ENCODE assay signal across 20 cellular contexts in genomic region chr9:72486606-72486955, GRCh38. TPM values are rescaled to one million over a fixed set of nuclear protein-coding genes. Genes with fewer than 3 reads are reported as not detected.
"Had no signal": no experiment of that assay in that cellular context is flagged by ENCODE, and none has a peak within 500 bp of the region (broad histone marks: within the 10 kb centered on the region; RNA-seq: fewer than 3 reads in every experiment).

No MANE protein-coding gene starts in this region.

- H3K27me3 Mint-ChIP-seq: dendritic cell treated with granulocyte-macrophage colony-stimulating factor and Interleukin-4, amounts not matched to agents 40 ng/mL and 50 ng/mL, for 4 days had no signal

- H3K36me3 Mint-ChIP-seq: immature natural killer cell; naive thymus-derived CD4-positive, alpha-beta T cell; stimulated activated effector memory CD8-positive, alpha-beta T cell treated with anti-CD3 and anti-CD28 coated beads, Interleukin-12 subunit alpha, Interleukin-12 subunit beta, amount 100 ng/mL, for 72 hours had no signal

- H3K4me1 ChIP-seq: left ventricle myocardium inferior, prostate gland, suprapubic skin, thyroid gland, upper lobe of right lung, vagina had no signal

- H3K36me3 ChIP-seq: esophagus squamous epithelium, left ventricle myocardium inferior, pancreas, prostate gland, suprapubic skin, thyroid gland, upper lobe of right lung, vagina had no signal

- H3K4me3 Mint-ChIP-seq: dendritic cell treated with granulocyte-macrophage colony-stimulating factor and Interleukin-4, amounts not matched to agents 40 ng/mL and 50 ng/mL, for 4 days; immature natural killer cell; naive thymus-derived CD4-positive, alpha-beta T cell; stimulated activated effector memory CD8-positive, alpha-beta T cell treated with anti-CD3 and anti-CD28 coated beads, Interleukin-12 subunit alpha, Interleukin-12 subunit beta, amount 100 ng/mL, for 72 hours had no signal

- H3K9me3 ChIP-seq: esophagus squamous epithelium, left ventricle myocardium inferior, pancreas, prostate gland, suprapubic skin, thyroid gland, upper lobe of right lung, vagina had no signal

- H3K4me3 ChIP-seq: esophagus squamous epithelium, left ventricle myocardium inferior, lung, pancreas, prostate gland, suprapubic skin, thyroid gland, upper lobe of right lung, vagina had no signal

- H3K4me1 Mint-ChIP-seq: immature natural killer cell had no signal

- H3K9me3 Mint-ChIP-seq: dendritic cell treated with granulocyte-macrophage colony-stimulating factor and Interleukin-4, amounts not matched to agents 40 ng/mL and 50 ng/mL, for 4 days; stimulated activated effector memory CD8-positive, alpha-beta T cell treated with anti-CD3 and anti-CD28 coated beads, Interleukin-12 subunit alpha, Interleukin-12 subunit beta, amount 100 ng/mL, for 72 hours had no signal

- H3K27me3 ChIP-seq: pancreas, suprapubic skin, thyroid gland, upper lobe of right lung, vagina had no signal

- DNase-seq: esophagus squamous epithelium; immature natural killer cell; left ventricle myocardium inferior; mesendoderm; naive thymus-derived CD4-positive, alpha-beta T cell; occipital lobe; pancreas; stimulated activated CD4-positive, alpha-beta T cell treated with anti-CD3 and anti-CD28 coated beads, Interleukin-4, amount 100 ng/mL, for 1 hour; stimulated activated CD8-positive, alpha-beta memory T cell treated with anti-CD3 and anti-CD28 coated beads, Interleukin-4, amount 100 ng/mL, for 48 hours; stimulated activated naive CD8-positive, alpha-beta T cell treated with anti-CD3 and anti-CD28 coated beads, Interleukin-15, Interleukin-2, amounts not matched to agents 100 U/mL and 50 U/mL, for 24 hours; thyroid gland; upper lobe of right lung had no signal

- ATAC-seq: naive thymus-derived CD4-positive, alpha-beta T cell; upper lobe of right lung had no signal

- H3K27ac Mint-ChIP-seq: dendritic cell treated with granulocyte-macrophage colony-stimulating factor and Interleukin-4, amounts not matched to agents 40 ng/mL and 50 ng/mL, for 4 days; immature natural killer cell; naive thymus-derived CD4-positive, alpha-beta T cell; stimulated activated effector memory CD8-positive, alpha-beta T cell treated with anti-CD3 and anti-CD28 coated beads, Interleukin-12 subunit alpha, Interleukin-12 subunit beta, amount 100 ng/mL, for 72 hours had no signal

- H3K27ac ChIP-seq: esophagus squamous epithelium, left ventricle myocardium inferior, pancreas, prostate gland, suprapubic skin, thyroid gland, upper lobe of right lung, vagina had no signal

RNA-seq across cellular contexts. Expression of gene TMC1, which starts 34.8 kb away (rescaled TPM):
- total RNA-seq: epithelial cell of proximal tubule; naive thymus-derived CD4-positive, alpha-beta T cell; pancreas; suprapubic skin; upper lobe of right lung; vagina had no signal
- polyA plus RNA-seq: immature natural killer cell; naive thymus-derived CD4-positive, alpha-beta T cell; neural cell; pancreas had no signal
